Comparison of ENCODE assay signal across 1 cellular context in genomic region chr20:36919715-36920333, GRCh38.
TF ChIP-seq lines count a peak whose summit lies in the region.

No MANE protein-coding gene starts in this region.

TF ChIP-seq in HepG2, 621 proteins besides CTCF, POLR2A, EP300 and RAD21 (continued from another document and continues in another):
- TF ChIP-seq NR2F6 (IDR thresholded peaks at IDR 0.05) (no peak), NR2F6 (CRISPR knock-in tag; IDR thresholded peaks at IDR 0.05) (no peak), U2AF2 (IDR thresholded peaks at IDR 0.05; ENCODE audit: low read depth, low read length) (no peak), U2AF1 (optimal IDR thresholded peaks at IDR 0.05; ENCODE audit: low read depth, low read length) (no peak), ISL2 (CRISPR knock-in tag; IDR thresholded peaks at IDR 0.05) (no peak), RFX3 (CRISPR knock-in tag; IDR thresholded peaks at IDR 0.05) (no peak), AHR (CRISPR knock-in tag; IDR thresholded peaks at IDR 0.05) (no peak), RXRA (CRISPR knock-in tag; IDR thresholded peaks at IDR 0.05) (no peak), SMAD3 (CRISPR knock-in tag; IDR thresholded peaks at IDR 0.05) (0 out of 2 replicates have a peak, but pooled peaks have one; percentile 30), GATAD1 (CRISPR knock-in tag; IDR thresholded peaks at IDR 0.05) (no peak), RELA (CRISPR knock-in tag; IDR thresholded peaks at IDR 0.05) (no peak), NR2F2 (IDR thresholded peaks at IDR 0.05; ENCODE audit: borderline replicate concordance, low read depth) (no peak), NRL (CRISPR knock-in tag; IDR thresholded peaks at IDR 0.05; ENCODE audit: borderline replicate concordance) (no peak), ZNF441 (CRISPR knock-in tag; IDR thresholded peaks at IDR 0.05; ENCODE audit: borderline replicate concordance) (no peak), AHDC1 (CRISPR knock-in tag; IDR thresholded peaks at IDR 0.05; ENCODE audit: borderline replicate concordance) (no peak), SMC3 (IDR thresholded peaks at IDR 0.05; ENCODE audit: low read length) (peak; percentile 82), ZUFSP (CRISPR knock-in tag; IDR thresholded peaks at IDR 0.05; ENCODE audit: borderline replicate concordance) (no peak), KLF9 (CRISPR knock-in tag; IDR thresholded peaks at IDR 0.05; ENCODE audit: low read depth) (no peak), RNF219 (CRISPR knock-in tag; IDR thresholded peaks at IDR 0.05) (no peak), NCOA1 (CRISPR knock-in tag; IDR thresholded peaks at IDR 0.05) (no peak), ZSCAN12 (CRISPR knock-in tag; IDR thresholded peaks at IDR 0.05) (no peak), ZXDC (CRISPR knock-in tag; IDR thresholded peaks at IDR 0.05) (no peak), ARID3A (IDR thresholded peaks at IDR 0.05; ENCODE audit: low read depth, low read length) (peak; percentile 61; the same call in 1 of the 2 replicates), ZNF234 (CRISPR knock-in tag; conservative IDR thresholded peaks at IDR 0.05) (no peak), KDM3A (CRISPR knock-in tag; IDR thresholded peaks at IDR 0.05; ENCODE audit: low read depth) (no peak), ATF4 (CRISPR knock-in tag; IDR thresholded peaks at IDR 0.05) (no peak), ZNF225 (CRISPR knock-in tag; IDR thresholded peaks at IDR 0.05) (no peak), GZF1 (CRISPR knock-in tag; IDR thresholded peaks at IDR 0.05) (no peak), PRPF4 (IDR thresholded peaks at IDR 0.05; ENCODE audit: low read depth, low read length, poor library complexity, severe bottlenecking) (no peak), RAD51 (IDR thresholded peaks at IDR 0.05; ENCODE audit: borderline replicate concordance) (no peak), E2F1 (CRISPR knock-in tag; IDR thresholded peaks at IDR 0.05) (no peak), NFAT5 (CRISPR knock-in tag; IDR thresholded peaks at IDR 0.05) (no peak), ZBTB7B (CRISPR knock-in tag; IDR thresholded peaks at IDR 0.05) (no peak), ZNF577 (CRISPR knock-in tag; IDR thresholded peaks at IDR 0.05; ENCODE audit: borderline replicate concordance, low read depth) (no peak), ZNF382 (CRISPR knock-in tag; IDR thresholded peaks at IDR 0.05; ENCODE audit: borderline replicate concordance) (no peak), ZIK1 (CRISPR knock-in tag; IDR thresholded peaks at IDR 0.05; ENCODE audit: borderline replicate concordance, low read depth) (no peak), KDM1A (CRISPR knock-in tag; IDR thresholded peaks at IDR 0.05) (no peak), WIZ (CRISPR knock-in tag; IDR thresholded peaks at IDR 0.05) (no peak), ZNF850 (CRISPR knock-in tag; conservative IDR thresholded peaks at IDR 0.05) (no peak), GATAD2A (CRISPR knock-in tag; IDR thresholded peaks at IDR 0.05) (peak; percentile 30; the same call in 1 of the 2 replicates), NFATC3 (CRISPR knock-in tag; IDR thresholded peaks at IDR 0.05) (no peak), PLSCR1 (CRISPR knock-in tag; IDR thresholded peaks at IDR 0.05; ENCODE audit: borderline replicate concordance) (no peak)
